In genomic region chr9:33159058-33159759, GRCh38 we compare ENCODE assay signal across 1 cellular context.
TF ChIP-seq lines count a peak whose summit lies in the region.

No MANE protein-coding gene starts in this region.

TF ChIP-seq in HepG2, 621 proteins besides CTCF, POLR2A, EP300 and RAD21 (continues in another document):
- TF ChIP-seq NFAT5 (CRISPR knock-in tag; IDR thresholded peaks at IDR 0.05) (no peak), KDM2A (CRISPR knock-in tag; IDR thresholded peaks at IDR 0.05; ENCODE audit: borderline replicate concordance, low read depth) (no peak), HNRNPUL1 (IDR thresholded peaks at IDR 0.05; ENCODE audit: low read depth, low read length) (no peak), ATF5 (CRISPR knock-in tag; IDR thresholded peaks at IDR 0.05; ENCODE audit: low read depth) (no peak), ZNF883 (CRISPR knock-in tag; IDR thresholded peaks at IDR 0.05; ENCODE audit: not compliant biosample characterization) (no peak), SAP130 (CRISPR knock-in tag; IDR thresholded peaks at IDR 0.05; ENCODE audit: low read depth) (peak; percentile 49; the same call in 1 of the 2 replicates), NRL (CRISPR knock-in tag; IDR thresholded peaks at IDR 0.05; ENCODE audit: borderline replicate concordance) (no peak), ZNF644 (CRISPR knock-in tag; IDR thresholded peaks at IDR 0.05; ENCODE audit: low read depth) (no peak), GATAD2A (CRISPR knock-in tag; IDR thresholded peaks at IDR 0.05) (peak; percentile 23; the same call in 1 of the 2 replicates), ZSCAN9 (CRISPR knock-in tag; IDR thresholded peaks at IDR 0.05; ENCODE audit: borderline replicate concordance) (no peak), ARNT2 (CRISPR knock-in tag; IDR thresholded peaks at IDR 0.05; ENCODE audit: low read depth) (no peak), RXRB (CRISPR knock-in tag; IDR thresholded peaks at IDR 0.05; ENCODE audit: borderline replicate concordance) (0 out of 2 replicates have a peak, but pooled peaks have one; percentile 17), FOXP1 (IDR thresholded peaks at IDR 0.05) (no peak), FOXP1 (CRISPR knock-in tag; IDR thresholded peaks at IDR 0.05) (0 out of 2 replicates have a peak, but pooled peaks have one; percentile 22), YEATS2 (CRISPR knock-in tag; IDR thresholded peaks at IDR 0.05; ENCODE audit: borderline replicate concordance) (no peak), DBP (CRISPR knock-in tag; IDR thresholded peaks at IDR 0.05; ENCODE audit: not compliant biosample characterization) (no peak), TCF7 (IDR thresholded peaks at IDR 0.05; ENCODE audit: low read depth) (no peak), ZNF557 (CRISPR knock-in tag; IDR thresholded peaks at IDR 0.05) (no peak), NFRKB (IDR thresholded peaks at IDR 0.05) (no peak), JARID2 (CRISPR knock-in tag; IDR thresholded peaks at IDR 0.05; ENCODE audit: insufficient replicate concordance) (no peak), ETV5 (CRISPR knock-in tag; IDR thresholded peaks at IDR 0.05; ENCODE audit: borderline replicate concordance) (0 out of 2 replicates have a peak, but pooled peaks have one; percentile 7), ZNF121 (CRISPR knock-in tag; IDR thresholded peaks at IDR 0.05) (no peak), RARA (CRISPR knock-in tag; IDR thresholded peaks at IDR 0.05) (peak; percentile 61), ZNF362 (CRISPR knock-in tag; IDR thresholded peaks at IDR 0.05; ENCODE audit: borderline replicate concordance) (no peak), CREM (IDR thresholded peaks at IDR 0.05) (peak; percentile 22; the same call in 1 of the 2 replicates), CREM (CRISPR knock-in tag; IDR thresholded peaks at IDR 0.05) (no peak), ZNF136 (CRISPR knock-in tag; IDR thresholded peaks at IDR 0.05; ENCODE audit: low read depth) (no peak), SSRP1 (CRISPR knock-in tag; IDR thresholded peaks at IDR 0.05) (no peak), ZMYM2 (CRISPR knock-in tag; IDR thresholded peaks at IDR 0.05) (no peak), CSRNP2 (CRISPR knock-in tag; conservative IDR thresholded peaks at IDR 0.05; ENCODE audit: low read depth) (no peak), EEA1 (CRISPR knock-in tag; IDR thresholded peaks at IDR 0.05; ENCODE audit: borderline replicate concordance) (no peak), ZBTB21 (CRISPR knock-in tag; IDR thresholded peaks at IDR 0.05) (0 out of 2 replicates have a peak, but pooled peaks have one; percentile 46), NR2C2 (CRISPR knock-in tag; IDR thresholded peaks at IDR 0.05; ENCODE audit: borderline replicate concordance) (0 out of 2 replicates have a peak, but pooled peaks have one; percentile 30), AGO2 (optimal IDR thresholded peaks at IDR 0.05; ENCODE audit: low read depth, low read length) (no peak)
- TF ChIP-seq, protein P1, sequence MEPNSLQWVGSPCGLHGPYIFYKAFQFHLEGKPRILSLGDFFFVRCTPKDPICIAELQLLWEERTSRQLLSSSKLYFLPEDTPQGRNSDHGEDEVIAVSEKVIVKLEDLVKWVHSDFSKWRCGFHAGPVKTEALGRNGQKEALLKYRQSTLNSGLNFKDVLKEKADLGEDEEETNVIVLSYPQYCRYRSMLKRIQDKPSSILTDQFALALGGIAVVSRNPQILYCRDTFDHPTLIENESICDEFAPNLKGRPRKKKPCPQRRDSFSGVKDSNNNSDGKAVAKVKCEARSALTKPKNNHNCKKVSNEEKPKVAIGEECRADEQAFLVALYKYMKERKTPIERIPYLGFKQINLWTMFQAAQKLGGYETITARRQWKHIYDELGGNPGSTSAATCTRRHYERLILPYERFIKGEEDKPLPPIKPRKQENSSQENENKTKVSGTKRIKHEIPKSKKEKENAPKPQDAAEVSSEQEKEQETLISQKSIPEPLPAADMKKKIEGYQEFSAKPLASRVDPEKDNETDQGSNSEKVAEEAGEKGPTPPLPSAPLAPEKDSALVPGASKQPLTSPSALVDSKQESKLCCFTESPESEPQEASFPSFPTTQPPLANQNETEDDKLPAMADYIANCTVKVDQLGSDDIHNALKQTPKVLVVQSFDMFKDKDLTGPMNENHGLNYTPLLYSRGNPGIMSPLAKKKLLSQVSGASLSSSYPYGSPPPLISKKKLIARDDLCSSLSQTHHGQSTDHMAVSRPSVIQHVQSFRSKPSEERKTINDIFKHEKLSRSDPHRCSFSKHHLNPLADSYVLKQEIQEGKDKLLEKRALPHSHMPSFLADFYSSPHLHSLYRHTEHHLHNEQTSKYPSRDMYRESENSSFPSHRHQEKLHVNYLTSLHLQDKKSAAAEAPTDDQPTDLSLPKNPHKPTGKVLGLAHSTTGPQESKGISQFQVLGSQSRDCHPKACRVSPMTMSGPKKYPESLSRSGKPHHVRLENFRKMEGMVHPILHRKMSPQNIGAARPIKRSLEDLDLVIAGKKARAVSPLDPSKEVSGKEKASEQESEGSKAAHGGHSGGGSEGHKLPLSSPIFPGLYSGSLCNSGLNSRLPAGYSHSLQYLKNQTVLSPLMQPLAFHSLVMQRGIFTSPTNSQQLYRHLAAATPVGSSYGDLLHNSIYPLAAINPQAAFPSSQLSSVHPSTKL (CRISPR knock-in tag; IDR thresholded peaks at IDR 0.05): 0 out of 2 replicates have a peak, but pooled peaks have one; percentile 26
- TF ChIP-seq, protein P2, sequence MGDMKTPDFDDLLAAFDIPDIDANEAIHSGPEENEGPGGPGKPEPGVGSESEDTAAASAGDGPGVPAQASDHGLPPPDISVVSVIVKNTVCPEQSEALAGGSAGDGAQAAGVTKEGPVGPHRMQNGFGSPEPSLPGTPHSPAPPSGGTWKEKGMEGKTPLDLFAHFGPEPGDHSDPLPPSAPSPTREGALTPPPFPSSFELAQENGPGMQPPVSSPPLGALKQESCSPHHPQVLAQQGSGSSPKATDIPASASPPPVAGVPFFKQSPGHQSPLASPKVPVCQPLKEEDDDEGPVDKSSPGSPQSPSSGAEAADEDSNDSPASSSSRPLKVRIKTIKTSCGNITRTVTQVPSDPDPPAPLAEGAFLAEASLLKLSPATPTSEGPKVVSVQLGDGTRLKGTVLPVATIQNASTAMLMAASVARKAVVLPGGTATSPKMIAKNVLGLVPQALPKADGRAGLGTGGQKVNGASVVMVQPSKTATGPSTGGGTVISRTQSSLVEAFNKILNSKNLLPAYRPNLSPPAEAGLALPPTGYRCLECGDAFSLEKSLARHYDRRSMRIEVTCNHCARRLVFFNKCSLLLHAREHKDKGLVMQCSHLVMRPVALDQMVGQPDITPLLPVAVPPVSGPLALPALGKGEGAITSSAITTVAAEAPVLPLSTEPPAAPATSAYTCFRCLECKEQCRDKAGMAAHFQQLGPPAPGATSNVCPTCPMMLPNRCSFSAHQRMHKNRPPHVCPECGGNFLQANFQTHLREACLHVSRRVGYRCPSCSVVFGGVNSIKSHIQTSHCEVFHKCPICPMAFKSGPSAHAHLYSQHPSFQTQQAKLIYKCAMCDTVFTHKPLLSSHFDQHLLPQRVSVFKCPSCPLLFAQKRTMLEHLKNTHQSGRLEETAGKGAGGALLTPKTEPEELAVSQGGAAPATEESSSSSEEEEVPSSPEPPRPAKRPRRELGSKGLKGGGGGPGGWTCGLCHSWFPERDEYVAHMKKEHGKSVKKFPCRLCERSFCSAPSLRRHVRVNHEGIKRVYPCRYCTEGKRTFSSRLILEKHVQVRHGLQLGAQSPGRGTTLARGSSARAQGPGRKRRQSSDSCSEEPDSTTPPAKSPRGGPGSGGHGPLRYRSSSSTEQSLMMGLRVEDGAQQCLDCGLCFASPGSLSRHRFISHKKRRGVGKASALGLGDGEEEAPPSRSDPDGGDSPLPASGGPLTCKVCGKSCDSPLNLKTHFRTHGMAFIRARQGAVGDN (CRISPR knock-in tag; IDR thresholded peaks at IDR 0.05): peak; percentile 24; the same call in 1 of the 2 replicates
- TF ChIP-seq, protein P3, sequence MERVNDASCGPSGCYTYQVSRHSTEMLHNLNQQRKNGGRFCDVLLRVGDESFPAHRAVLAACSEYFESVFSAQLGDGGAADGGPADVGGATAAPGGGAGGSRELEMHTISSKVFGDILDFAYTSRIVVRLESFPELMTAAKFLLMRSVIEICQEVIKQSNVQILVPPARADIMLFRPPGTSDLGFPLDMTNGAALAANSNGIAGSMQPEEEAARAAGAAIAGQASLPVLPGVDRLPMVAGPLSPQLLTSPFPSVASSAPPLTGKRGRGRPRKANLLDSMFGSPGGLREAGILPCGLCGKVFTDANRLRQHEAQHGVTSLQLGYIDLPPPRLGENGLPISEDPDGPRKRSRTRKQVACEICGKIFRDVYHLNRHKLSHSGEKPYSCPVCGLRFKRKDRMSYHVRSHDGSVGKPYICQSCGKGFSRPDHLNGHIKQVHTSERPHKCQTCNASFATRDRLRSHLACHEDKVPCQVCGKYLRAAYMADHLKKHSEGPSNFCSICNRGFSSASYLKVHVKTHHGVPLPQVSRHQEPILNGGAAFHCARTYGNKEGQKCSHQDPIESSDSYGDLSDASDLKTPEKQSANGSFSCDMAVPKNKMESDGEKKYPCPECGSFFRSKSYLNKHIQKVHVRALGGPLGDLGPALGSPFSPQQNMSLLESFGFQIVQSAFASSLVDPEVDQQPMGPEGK (CRISPR knock-in tag; IDR thresholded peaks at IDR 0.05): 0 out of 2 replicates have a peak, but pooled peaks have one; percentile 15
- TF ChIP-seq, protein P4, sequence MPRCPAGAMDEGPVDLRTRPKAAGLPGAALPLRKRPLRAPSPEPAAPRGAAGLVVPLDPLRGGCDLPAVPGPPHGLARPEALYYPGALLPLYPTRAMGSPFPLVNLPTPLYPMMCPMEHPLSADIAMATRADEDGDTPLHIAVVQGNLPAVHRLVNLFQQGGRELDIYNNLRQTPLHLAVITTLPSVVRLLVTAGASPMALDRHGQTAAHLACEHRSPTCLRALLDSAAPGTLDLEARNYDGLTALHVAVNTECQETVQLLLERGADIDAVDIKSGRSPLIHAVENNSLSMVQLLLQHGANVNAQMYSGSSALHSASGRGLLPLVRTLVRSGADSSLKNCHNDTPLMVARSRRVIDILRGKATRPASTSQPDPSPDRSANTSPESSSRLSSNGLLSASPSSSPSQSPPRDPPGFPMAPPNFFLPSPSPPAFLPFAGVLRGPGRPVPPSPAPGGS (CRISPR knock-in tag; IDR thresholded peaks at IDR 0.05): no peak
